Comparison of ENCODE assay signal across 8 cellular contexts in genomic region chrX:78104447-78105176, GRCh38. TPM values are rescaled to one million over a fixed set of nuclear protein-coding genes. Genes with fewer than 3 reads are reported as not detected.
DNase-seq lines count a peak whose midpoint lies in the region; ATAC-seq, FAIRE-seq and TF ChIP-seq lines count a peak whose summit lies in the region.

No MANE protein-coding gene starts in this region.

- TF ChIP-seq EP300 in A549 (IDR thresholded peaks at IDR 0.05), result no peak

- H3K9me3 Mint-ChIP-seq in IgD-negative memory B cell, result no peaks in the 10 kb centered on the region

- peak overlapping the region; percentile 79 to 89 (median 87) for H3K4me3 Mint-ChIP-seq in IgD-negative memory B cell

- intact Hi-C loops in breast epithelium (cut with DNase I; ENCODE audit: low total_unique reads), result no loop called here

- H3K4me1 ChIP-seq in A549 (peaks cover 45% of the 10 kb centered on the region), breast epithelium (peaks cover 0 to 3% of the 10 kb centered on the region in 2 donors), iPS-20b (ENCODE audit: insufficient read depth, low read length) (peaks cover 9% of the 10 kb centered on the region; the same call in 1 of the 2 replicates), skeletal muscle tissue (ENCODE audit: control insufficient read depth in 3 of 3, insufficient read depth in 3 of 3, low read length in 3 of 3) (peaks cover 28 to 33% (median 31%) of the 10 kb centered on the region in 3 donors)

- ATAC-seq in A549, result peak; percentile 63 to 79
- peak; percentile 31 for ATAC-seq in GM18517 (IDR thresholded peaks at IDR 0.05; ENCODE audit: unreplicated experiment)
- ATAC-seq in HG02588 (IDR thresholded peaks at IDR 0.05; ENCODE audit: unreplicated experiment), result no peak

- TF ChIP-seq RAD21 in A549 (conservative IDR thresholded peaks at IDR 0.05 in 1 of 2, IDR thresholded peaks at IDR 0.05 in 1 of 2), result no peak

- TF ChIP-seq CTCF in A549 (IDR thresholded peaks at IDR 0.05) (no peak), breast epithelium (IDR thresholded peaks at IDR 0.05) (no peak)

- H3K27me3 ChIP-seq in breast epithelium (peaks cover 0 to 22% of the 10 kb centered on the region in 2 donors), iPS-20b (ENCODE audit: insufficient read depth, low read length) (no peaks in the 10 kb centered on the region), skeletal muscle tissue (ENCODE audit: control insufficient read depth in 3 of 3, insufficient read depth in 3 of 3, low read length in 3 of 3) (peaks cover 0 to under 1% (median 0%) of the 10 kb centered on the region in 3 donors)

- DNase-seq in A549 (ENCODE audit: low read depth in 1 of 2, low spot score in 1 of 2) (peak; percentile 35 to 74), SK-N-DZ (ENCODE audit: low spot score) (peak; percentile 13), breast epithelium (ENCODE audit: low spot score in 2 of 2) (peak in 1 of 2 donors; percentile 23)

- no peak for FAIRE-seq in A549 (lab: Jason Lieb, UNC)

- no peaks in the 10 kb centered on the region for H3K9me3 ChIP-seq in A549
- H3K9me3 ChIP-seq in breast epithelium, result no peaks in the 10 kb centered on the region
- no peaks in the 10 kb centered on the region for H3K9me3 ChIP-seq in iPS-20b (ENCODE audit: insufficient read depth, low read depth, low read length)
- H3K9me3 ChIP-seq in skeletal muscle tissue (ENCODE audit: control insufficient read depth in 3 of 3, low read length in 3 of 3), result no peaks in the 10 kb centered on the region

- 4% methylated on average over 24 of the region's 27 CpGs for whole genome bisulfite sequencing in A549 (ENCODE audit: missing lambda C conversion rate)

- H3K36me3 ChIP-seq in breast epithelium (no peaks in the 10 kb centered on the region), iPS-20b (ENCODE audit: insufficient read depth, low read depth, low read length) (peaks cover 18% of the 10 kb centered on the region; the same call in 1 of the 2 replicates), skeletal muscle tissue (ENCODE audit: control insufficient read depth in 3 of 3, insufficient read depth in 3 of 3, low read length in 3 of 3) (no peaks in the 10 kb centered on the region)

- peaks cover 6% of the 10 kb centered on the region for H3K36me3 Mint-ChIP-seq in IgD-negative memory B cell

- H3K27ac ChIP-seq in A549, result peak overlapping the region; percentile 85 to 94
- peak overlapping the region; percentile 89 to 93 for H3K27ac ChIP-seq in breast epithelium
- peak overlapping the region; percentile 74 for H3K27ac ChIP-seq in iPS-20b (ENCODE audit: low read length)
- peak overlapping the region; percentile 90 for H3K27ac ChIP-seq in skeletal muscle tissue (ENCODE audit: low read depth, low read length)

- H3K27ac Mint-ChIP-seq in IgD-negative memory B cell, result peak overlapping the region; percentile 87 to 93 (median 89)

- peaks cover 25 to 29% (median 29%) of the 10 kb centered on the region in 3 donors for H3K4me1 Mint-ChIP-seq in IgD-negative memory B cell

- H3K4me2 ChIP-seq in A549, result peak overlapping the region; percentile 90

- CTCF ChIA-PET in A549 (lab: Yijun Ruan, JAX), result interaction anchor here (0.6 to 2.3 kb wide), 2 partner anchors 40 to 75 kb away, joined by 3 to 7 read pairs; no protein-coding TSS in a partner anchor

- POLR2A ChIA-PET in A549 (lab: Yijun Ruan, JAX), result interaction anchor here (0.9 kb wide), 1 partner anchor 21 kb away, joined by 3 read pairs; no protein-coding TSS in a partner anchor

- H3K4me3 ChIP-seq in A549, result peak overlapping the region; percentile 81
- peak overlapping the region; percentile 72 to 78 (median 76) for H3K4me3 ChIP-seq in breast epithelium
- peak overlapping the region; percentile 96 for H3K4me3 ChIP-seq in iPS-20b (ENCODE audit: low read length)
- peak overlapping the region; percentile 86 to 95 (median 91) for H3K4me3 ChIP-seq in skeletal muscle tissue (ENCODE audit: low read length in 3 of 3)

- H3K9ac ChIP-seq in iPS-20b (ENCODE audit: low read depth, low read length), result peak overlapping the region; percentile 98
- peak overlapping the region; percentile 77 to 98 (median 95) for H3K9ac ChIP-seq in skeletal muscle tissue (ENCODE audit: low read depth in 1 of 3, low read length in 3 of 3)

- H3K27me3 Mint-ChIP-seq in IgD-negative memory B cell, result no peaks in the 10 kb centered on the region

- TF ChIP-seq POLR2A in A549 (IDR thresholded peaks at IDR 0.05; ENCODE audit: low read length) (no peak), breast epithelium (IDR thresholded peaks at IDR 0.05) (no peak)

TF ChIP-seq in A549, 52 proteins besides CTCF, POLR2A, EP300 and RAD21:
- TF ChIP-seq ATOH8 (CRISPR knock-in tag; IDR thresholded peaks at IDR 0.05; ENCODE audit: low read depth) (no peak), MAFK (IDR thresholded peaks at IDR 0.05; ENCODE audit: partially characterized antibody) (peak; percentile 35), CEBPB (IDR thresholded peaks at IDR 0.05) (peak; percentile 70 to 80; a peak in 3 of 4 replicates), ZFP36 (IDR thresholded peaks at IDR 0.05; ENCODE audit: borderline replicate concordance, partially characterized antibody) (no peak), MAX (IDR thresholded peaks at IDR 0.05) (peak; percentile 37; the same call in 1 of the 2 replicates), HOXB5 (CRISPR knock-in tag; IDR thresholded peaks at IDR 0.05) (no peak), RCOR1 (IDR thresholded peaks at IDR 0.05; ENCODE audit: low read depth, low read length) (no peak), REST (IDR thresholded peaks at IDR 0.05) (no peak), SMC3 (IDR thresholded peaks at IDR 0.05) (no peak), KDM1A (IDR thresholded peaks at IDR 0.05; ENCODE audit: low read depth) (no peak)
- TF ChIP-seq, protein P1, sequence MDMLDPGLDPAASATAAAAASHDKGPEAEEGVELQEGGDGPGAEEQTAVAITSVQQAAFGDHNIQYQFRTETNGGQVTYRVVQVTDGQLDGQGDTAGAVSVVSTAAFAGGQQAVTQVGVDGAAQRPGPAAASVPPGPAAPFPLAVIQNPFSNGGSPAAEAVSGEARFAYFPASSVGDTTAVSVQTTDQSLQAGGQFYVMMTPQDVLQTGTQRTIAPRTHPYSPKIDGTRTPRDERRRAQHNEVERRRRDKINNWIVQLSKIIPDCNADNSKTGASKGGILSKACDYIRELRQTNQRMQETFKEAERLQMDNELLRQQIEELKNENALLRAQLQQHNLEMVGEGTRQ (IDR thresholded peaks at IDR 0.05), result no peak

RNA-seq across cellular contexts. Expression of gene PGK1, which starts 0.6 kb away (rescaled TPM):
- 689 and 781 TPM in 2 replicates for polyA plus RNA-seq in A549 (2011; rRNA removed)
- 338 and 354 TPM in 2 replicates for polyA plus RNA-seq in A549 (2012; cell fraction: cytosol; rRNA removed)
- 209 and 562 TPM in 2 replicates for polyA plus RNA-seq in A549 (2012; cell fraction: nucleus; rRNA removed)
- polyA plus RNA-seq in A549 (2017; fragmentation: RNase III; extraction: RNeasy Plus Mini Kit Qiagen cat#74134 plus additional on column Dnase treatment), result 329 to 351 TPM (median 333 TPM) in 3 replicates
- 305 and 409 TPM in 2 replicates for polyA minus RNA-seq in A549 (2011; rRNA and poly(A)+ RNA removed)
- polyA plus RNA-seq in IgD-negative memory B cell, result 378 TPM
- polyA plus RNA-seq in SK-N-DZ (2014; cell fraction: cytosol; rRNA removed), result 478 and 493 TPM in 2 replicates
- polyA plus RNA-seq in SK-N-DZ (2014; cell fraction: nucleus; rRNA removed), result 244 and 291 TPM in 2 replicates
- 100 to 1,000 TPM; 122 to 149 (median 126) TPM for total RNA-seq in breast epithelium
- 125 TPM for total RNA-seq in skeletal muscle tissue

RNA-seq across cellular contexts. Expression of gene TAF9B, which starts 34.8 kb away (rescaled TPM):
- 36.2 and 43.4 TPM in 2 replicates for polyA plus RNA-seq in A549 (2011; rRNA removed)
- 11.6 and 12.6 TPM in 2 replicates for polyA plus RNA-seq in A549 (2012; cell fraction: cytosol; rRNA removed)
- 4.2 and 5.5 TPM in 2 replicates for polyA plus RNA-seq in A549 (2012; cell fraction: nucleus; rRNA removed)
- 14.5 to 17.0 TPM (median 14.6 TPM) in 3 replicates for polyA plus RNA-seq in A549 (2017; fragmentation: RNase III; extraction: RNeasy Plus Mini Kit Qiagen cat#74134 plus additional on column Dnase treatment)
- 18.6 and 19.8 TPM in 2 replicates for polyA minus RNA-seq in A549 (2011; rRNA and poly(A)+ RNA removed)
- polyA plus RNA-seq in IgD-negative memory B cell, result 8.4 TPM
- polyA plus RNA-seq in SK-N-DZ (2014; cell fraction: cytosol; rRNA removed), result 45.1 and 46.5 TPM in 2 replicates
- polyA plus RNA-seq in SK-N-DZ (2014; cell fraction: nucleus; rRNA removed), result 16.3 and 16.7 TPM in 2 replicates
- total RNA-seq in breast epithelium, result 10 to 100 TPM; 24.8 to 40.8 (median 25.2) TPM
- total RNA-seq in skeletal muscle tissue, result 16.7 TPM
